ENCODE assay signal across 1 cellular context in the genomic region with DNA sequence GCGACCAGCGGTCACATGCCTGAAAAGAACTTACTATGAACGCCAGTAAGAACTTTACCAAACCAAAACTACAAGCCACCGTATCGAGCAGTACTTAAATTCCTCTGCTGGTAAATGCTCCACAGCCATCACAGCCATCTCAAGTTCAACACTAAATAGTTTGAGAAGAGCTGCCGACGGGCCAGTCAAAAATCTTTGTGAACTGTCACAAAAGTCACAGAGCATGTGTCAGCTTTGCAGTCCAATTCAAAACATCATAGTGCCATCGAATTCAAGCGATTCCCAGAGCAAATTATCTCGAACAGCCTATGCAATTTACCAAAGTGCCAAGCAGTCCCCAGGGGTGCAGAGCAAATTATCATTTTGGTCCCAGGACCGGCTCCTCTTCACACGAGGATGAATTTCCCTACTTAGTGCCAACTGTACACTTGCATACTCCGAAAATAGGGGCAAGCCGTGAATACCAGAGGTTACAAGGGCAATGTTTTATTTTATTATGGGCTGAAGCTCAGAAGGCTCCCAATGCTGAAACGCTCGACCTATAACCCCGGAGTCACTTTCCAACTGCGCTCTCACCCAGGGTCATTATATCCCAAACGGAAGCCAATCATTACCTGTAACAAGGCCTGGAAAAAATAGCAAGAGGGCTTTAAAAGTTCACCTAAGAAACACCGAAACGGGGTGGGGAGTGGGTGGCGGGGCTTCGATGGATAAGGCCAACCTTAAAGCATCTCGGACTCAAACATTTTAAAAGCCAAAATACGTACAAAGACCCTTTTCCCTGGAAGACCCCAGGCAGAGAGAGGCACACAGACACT.
A peak's percentile ranks its signal among the peaks of the same experiment; 100 is the strongest.
TF ChIP-seq lines count a peak whose summit lies in the region.

No MANE protein-coding gene starts in this region.

TF ChIP-seq in HepG2, 621 proteins besides CTCF, POLR2A, EP300 and RAD21 (continued from another document):
- TF ChIP-seq, protein P1, sequence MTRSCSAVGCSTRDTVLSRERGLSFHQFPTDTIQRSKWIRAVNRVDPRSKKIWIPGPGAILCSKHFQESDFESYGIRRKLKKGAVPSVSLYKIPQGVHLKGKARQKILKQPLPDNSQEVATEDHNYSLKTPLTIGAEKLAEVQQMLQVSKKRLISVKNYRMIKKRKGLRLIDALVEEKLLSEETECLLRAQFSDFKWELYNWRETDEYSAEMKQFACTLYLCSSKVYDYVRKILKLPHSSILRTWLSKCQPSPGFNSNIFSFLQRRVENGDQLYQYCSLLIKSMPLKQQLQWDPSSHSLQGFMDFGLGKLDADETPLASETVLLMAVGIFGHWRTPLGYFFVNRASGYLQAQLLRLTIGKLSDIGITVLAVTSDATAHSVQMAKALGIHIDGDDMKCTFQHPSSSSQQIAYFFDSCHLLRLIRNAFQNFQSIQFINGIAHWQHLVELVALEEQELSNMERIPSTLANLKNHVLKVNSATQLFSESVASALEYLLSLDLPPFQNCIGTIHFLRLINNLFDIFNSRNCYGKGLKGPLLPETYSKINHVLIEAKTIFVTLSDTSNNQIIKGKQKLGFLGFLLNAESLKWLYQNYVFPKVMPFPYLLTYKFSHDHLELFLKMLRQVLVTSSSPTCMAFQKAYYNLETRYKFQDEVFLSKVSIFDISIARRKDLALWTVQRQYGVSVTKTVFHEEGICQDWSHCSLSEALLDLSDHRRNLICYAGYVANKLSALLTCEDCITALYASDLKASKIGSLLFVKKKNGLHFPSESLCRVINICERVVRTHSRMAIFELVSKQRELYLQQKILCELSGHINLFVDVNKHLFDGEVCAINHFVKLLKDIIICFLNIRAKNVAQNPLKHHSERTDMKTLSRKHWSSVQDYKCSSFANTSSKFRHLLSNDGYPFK (CRISPR knock-in tag; IDR thresholded peaks at IDR 0.05; ENCODE audit: borderline replicate concordance), result no peak
- TF ChIP-seq ZC3H13 (CRISPR knock-in tag; IDR thresholded peaks at IDR 0.05) (no peak), KDM5A (IDR thresholded peaks at IDR 0.05; ENCODE audit: borderline replicate concordance, low read length) (peak; percentile 7; the same call in 1 of the 2 replicates), MED1 (CRISPR knock-in tag; IDR thresholded peaks at IDR 0.05) (0 out of 2 replicates have a peak, but pooled peaks have one; percentile 14), RXRA (CRISPR knock-in tag; IDR thresholded peaks at IDR 0.05) (no peak), CBX5 (CRISPR knock-in tag; IDR thresholded peaks at IDR 0.05; ENCODE audit: borderline replicate concordance) (no peak), ARNT (IDR thresholded peaks at IDR 0.05) (no peak), TBL1XR1 (IDR thresholded peaks at IDR 0.05; ENCODE audit: borderline replicate concordance, low read length, partially characterized antibody) (no peak), ZNF546 (CRISPR knock-in tag; conservative IDR thresholded peaks at IDR 0.05) (no peak), TGIF2 (CRISPR knock-in tag; IDR thresholded peaks at IDR 0.05) (peak; percentile 45; the same call in 1 of the 2 replicates), SIN3B (IDR thresholded peaks at IDR 0.05; ENCODE audit: low read length) (no peak), KMT2A (CRISPR knock-in tag; IDR thresholded peaks at IDR 0.05) (peak; percentile 58; the same call in 1 of the 2 replicates), ZNF275 (CRISPR knock-in tag; IDR thresholded peaks at IDR 0.05; ENCODE audit: borderline replicate concordance) (no peak), NR2C2 (CRISPR knock-in tag; IDR thresholded peaks at IDR 0.05; ENCODE audit: borderline replicate concordance) (peak; percentile 65), ELF4 (CRISPR knock-in tag; IDR thresholded peaks at IDR 0.05; ENCODE audit: borderline replicate concordance) (0 out of 2 replicates have a peak, but pooled peaks have one; percentile 29), E2F1 (CRISPR knock-in tag; IDR thresholded peaks at IDR 0.05) (0 out of 2 replicates have a peak, but pooled peaks have one; percentile 10), NRL (CRISPR knock-in tag; IDR thresholded peaks at IDR 0.05; ENCODE audit: borderline replicate concordance) (no peak), ETV5 (CRISPR knock-in tag; IDR thresholded peaks at IDR 0.05; ENCODE audit: borderline replicate concordance) (peak; percentile 20; the same call in 1 of the 2 replicates), ZNF292 (CRISPR knock-in tag; IDR thresholded peaks at IDR 0.05; ENCODE audit: borderline replicate concordance, low read depth) (0 out of 2 replicates have a peak, but pooled peaks have one; percentile 10), NR2F6 (IDR thresholded peaks at IDR 0.05) (peak; percentile 30; the same call in 1 of the 2 replicates), NR2F6 (CRISPR knock-in tag; IDR thresholded peaks at IDR 0.05) (no peak; the same call in 1 of the 2 replicates), SAP130 (CRISPR knock-in tag; IDR thresholded peaks at IDR 0.05; ENCODE audit: low read depth) (0 out of 2 replicates have a peak, but pooled peaks have one; percentile 23), ASH2L (IDR thresholded peaks at IDR 0.05; ENCODE audit: insufficient read length, low read depth, low read length) (no peak), POLR2G (IDR thresholded peaks at IDR 0.05; ENCODE audit: low read depth, low read length) (peak; percentile 21; the same call in 1 of the 2 replicates), GABPA (IDR thresholded peaks at IDR 0.05; ENCODE audit: low read depth, low read length) (no peak), GABPA (CRISPR knock-in tag; IDR thresholded peaks at IDR 0.05; ENCODE audit: low read depth) (peak; percentile 38; the same call in 1 of the 2 replicates), ZNF224 (CRISPR knock-in tag; IDR thresholded peaks at IDR 0.05) (no peak)
- TF ChIP-seq, protein P2, sequence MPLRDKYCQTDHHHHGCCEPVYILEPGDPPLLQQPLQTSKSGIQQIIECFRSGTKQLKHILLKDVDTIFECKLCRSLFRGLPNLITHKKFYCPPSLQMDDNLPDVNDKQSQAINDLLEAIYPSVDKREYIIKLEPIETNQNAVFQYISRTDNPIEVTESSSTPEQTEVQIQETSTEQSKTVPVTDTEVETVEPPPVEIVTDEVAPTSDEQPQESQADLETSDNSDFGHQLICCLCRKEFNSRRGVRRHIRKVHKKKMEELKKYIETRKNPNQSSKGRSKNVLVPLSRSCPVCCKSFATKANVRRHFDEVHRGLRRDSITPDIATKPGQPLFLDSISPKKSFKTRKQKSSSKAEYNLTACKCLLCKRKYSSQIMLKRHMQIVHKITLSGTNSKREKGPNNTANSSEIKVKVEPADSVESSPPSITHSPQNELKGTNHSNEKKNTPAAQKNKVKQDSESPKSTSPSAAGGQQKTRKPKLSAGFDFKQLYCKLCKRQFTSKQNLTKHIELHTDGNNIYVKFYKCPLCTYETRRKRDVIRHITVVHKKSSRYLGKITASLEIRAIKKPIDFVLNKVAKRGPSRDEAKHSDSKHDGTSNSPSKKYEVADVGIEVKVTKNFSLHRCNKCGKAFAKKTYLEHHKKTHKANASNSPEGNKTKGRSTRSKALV (CRISPR knock-in tag; IDR thresholded peaks at IDR 0.05), result no peak
- TF ChIP-seq, protein P3, sequence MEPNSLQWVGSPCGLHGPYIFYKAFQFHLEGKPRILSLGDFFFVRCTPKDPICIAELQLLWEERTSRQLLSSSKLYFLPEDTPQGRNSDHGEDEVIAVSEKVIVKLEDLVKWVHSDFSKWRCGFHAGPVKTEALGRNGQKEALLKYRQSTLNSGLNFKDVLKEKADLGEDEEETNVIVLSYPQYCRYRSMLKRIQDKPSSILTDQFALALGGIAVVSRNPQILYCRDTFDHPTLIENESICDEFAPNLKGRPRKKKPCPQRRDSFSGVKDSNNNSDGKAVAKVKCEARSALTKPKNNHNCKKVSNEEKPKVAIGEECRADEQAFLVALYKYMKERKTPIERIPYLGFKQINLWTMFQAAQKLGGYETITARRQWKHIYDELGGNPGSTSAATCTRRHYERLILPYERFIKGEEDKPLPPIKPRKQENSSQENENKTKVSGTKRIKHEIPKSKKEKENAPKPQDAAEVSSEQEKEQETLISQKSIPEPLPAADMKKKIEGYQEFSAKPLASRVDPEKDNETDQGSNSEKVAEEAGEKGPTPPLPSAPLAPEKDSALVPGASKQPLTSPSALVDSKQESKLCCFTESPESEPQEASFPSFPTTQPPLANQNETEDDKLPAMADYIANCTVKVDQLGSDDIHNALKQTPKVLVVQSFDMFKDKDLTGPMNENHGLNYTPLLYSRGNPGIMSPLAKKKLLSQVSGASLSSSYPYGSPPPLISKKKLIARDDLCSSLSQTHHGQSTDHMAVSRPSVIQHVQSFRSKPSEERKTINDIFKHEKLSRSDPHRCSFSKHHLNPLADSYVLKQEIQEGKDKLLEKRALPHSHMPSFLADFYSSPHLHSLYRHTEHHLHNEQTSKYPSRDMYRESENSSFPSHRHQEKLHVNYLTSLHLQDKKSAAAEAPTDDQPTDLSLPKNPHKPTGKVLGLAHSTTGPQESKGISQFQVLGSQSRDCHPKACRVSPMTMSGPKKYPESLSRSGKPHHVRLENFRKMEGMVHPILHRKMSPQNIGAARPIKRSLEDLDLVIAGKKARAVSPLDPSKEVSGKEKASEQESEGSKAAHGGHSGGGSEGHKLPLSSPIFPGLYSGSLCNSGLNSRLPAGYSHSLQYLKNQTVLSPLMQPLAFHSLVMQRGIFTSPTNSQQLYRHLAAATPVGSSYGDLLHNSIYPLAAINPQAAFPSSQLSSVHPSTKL (CRISPR knock-in tag; IDR thresholded peaks at IDR 0.05), result 0 out of 2 replicates have a peak, but pooled peaks have one; percentile 8
- TF ChIP-seq, protein P4, sequence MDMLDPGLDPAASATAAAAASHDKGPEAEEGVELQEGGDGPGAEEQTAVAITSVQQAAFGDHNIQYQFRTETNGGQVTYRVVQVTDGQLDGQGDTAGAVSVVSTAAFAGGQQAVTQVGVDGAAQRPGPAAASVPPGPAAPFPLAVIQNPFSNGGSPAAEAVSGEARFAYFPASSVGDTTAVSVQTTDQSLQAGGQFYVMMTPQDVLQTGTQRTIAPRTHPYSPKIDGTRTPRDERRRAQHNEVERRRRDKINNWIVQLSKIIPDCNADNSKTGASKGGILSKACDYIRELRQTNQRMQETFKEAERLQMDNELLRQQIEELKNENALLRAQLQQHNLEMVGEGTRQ (IDR thresholded peaks at IDR 0.05; ENCODE audit: low read depth, low read length), result no peak
- TF ChIP-seq, protein P4 (CRISPR knock-in tag; IDR thresholded peaks at IDR 0.05; ENCODE audit: borderline replicate concordance), result no peak
- TF ChIP-seq, protein P5, sequence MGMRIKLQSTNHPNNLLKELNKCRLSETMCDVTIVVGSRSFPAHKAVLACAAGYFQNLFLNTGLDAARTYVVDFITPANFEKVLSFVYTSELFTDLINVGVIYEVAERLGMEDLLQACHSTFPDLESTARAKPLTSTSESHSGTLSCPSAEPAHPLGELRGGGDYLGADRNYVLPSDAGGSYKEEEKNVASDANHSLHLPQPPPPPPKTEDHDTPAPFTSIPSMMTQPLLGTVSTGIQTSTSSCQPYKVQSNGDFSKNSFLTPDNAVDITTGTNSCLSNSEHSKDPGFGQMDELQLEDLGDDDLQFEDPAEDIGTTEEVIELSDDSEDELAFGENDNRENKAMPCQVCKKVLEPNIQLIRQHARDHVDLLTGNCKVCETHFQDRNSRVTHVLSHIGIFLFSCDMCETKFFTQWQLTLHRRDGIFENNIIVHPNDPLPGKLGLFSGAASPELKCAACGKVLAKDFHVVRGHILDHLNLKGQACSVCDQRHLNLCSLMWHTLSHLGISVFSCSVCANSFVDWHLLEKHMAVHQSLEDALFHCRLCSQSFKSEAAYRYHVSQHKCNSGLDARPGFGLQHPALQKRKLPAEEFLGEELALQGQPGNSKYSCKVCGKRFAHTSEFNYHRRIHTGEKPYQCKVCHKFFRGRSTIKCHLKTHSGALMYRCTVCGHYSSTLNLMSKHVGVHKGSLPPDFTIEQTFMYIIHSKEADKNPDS (CRISPR knock-in tag; IDR thresholded peaks at IDR 0.05), result no peak
TF ChIP-seq in HepG2: peak in this region for 15.
